10 cellular contexts compared by ENCODE assay signal in the genomic region with DNA sequence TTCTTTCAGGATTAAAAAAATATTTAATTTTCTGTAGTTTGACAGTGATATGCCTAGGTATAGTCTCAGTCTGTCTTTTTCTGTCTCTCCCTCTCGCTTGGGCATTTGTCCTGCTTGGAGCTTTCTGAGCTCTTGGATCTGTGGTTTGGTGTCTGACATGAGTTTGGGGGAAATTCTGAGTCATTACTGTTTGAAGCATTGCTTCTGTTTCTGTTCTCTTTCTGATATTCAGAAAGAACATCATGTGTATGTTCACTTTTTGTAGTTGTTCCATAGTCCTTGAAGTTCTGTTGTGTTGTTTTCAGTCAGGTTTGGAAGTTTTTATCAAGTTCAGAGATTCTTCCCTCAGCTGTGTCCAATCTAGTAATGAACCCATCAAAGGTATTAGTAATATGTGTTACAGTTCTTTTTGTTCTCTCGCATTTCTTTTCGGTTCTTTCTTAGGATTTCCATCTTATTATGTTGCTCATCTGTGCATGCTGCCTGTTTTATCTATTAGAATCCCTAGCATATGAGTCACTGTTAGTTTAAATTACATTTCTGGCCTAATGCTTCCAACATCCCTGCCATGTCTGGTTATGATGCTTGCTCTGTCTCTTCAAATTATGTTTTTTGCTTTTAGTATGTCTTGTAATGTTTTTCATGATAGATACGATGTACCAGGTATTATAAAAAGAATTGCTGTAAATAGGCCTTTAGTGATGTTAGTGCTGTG. TPM values are rescaled to one million over a fixed set of nuclear protein-coding genes. Genes with fewer than 3 reads are reported as not detected.
DNase-seq lines count a peak whose midpoint lies in the region; ATAC-seq and TF ChIP-seq lines count a peak whose summit lies in the region.
"Had no signal": no experiment of that assay in that cellular context is flagged by ENCODE, and none has a peak within 500 bp of the region (broad histone marks: within the 10 kb centered on the region; RNA-seq: fewer than 3 reads in every experiment).

No MANE protein-coding gene starts in this region.

- peaks cover 48% of the 10 kb centered on the region for H3K36me3 Mint-ChIP-seq in natural killer cell treated with Interleukin-12 subunit alpha and Interleukin-12 subunit beta and Interleukin-15 and Interleukin-18, amount 100 ng/mL, for 72 hours
- peaks cover 24% of the 10 kb centered on the region for H3K36me3 Mint-ChIP-seq in natural killer cell

- no peak for TF ChIP-seq CTCF in natural killer cell (IDR thresholded peaks at IDR 0.05)

- no peaks in the 10 kb centered on the region for H3K27me3 Mint-ChIP-seq in natural killer cell treated with Interleukin-12 subunit alpha and Interleukin-12 subunit beta and Interleukin-15 and Interleukin-18, amount 100 ng/mL, for 72 hours
- no peaks in the 10 kb centered on the region for H3K27me3 Mint-ChIP-seq in natural killer cell (ENCODE audit: low read depth in 2 of 2)
- no peaks in the 10 kb centered on the region for H3K27me3 Mint-ChIP-seq in stimulated activated naive CD8-positive, alpha-beta T cell treated with anti-CD3 and anti-CD28 coated beads, Interleukin-15, amount 100 ng/mL, for 72 hours
- H3K27me3 Mint-ChIP-seq: B cell had no signal

- ATAC-seq in natural killer cell treated with Interleukin-12 subunit alpha and Interleukin-12 subunit beta and Interleukin-15 and Interleukin-18, amount 100 ng/mL, for 72 hours, result no peak
- no peak for ATAC-seq in natural killer cell
- peak; percentile 46 for ATAC-seq in HG03354 (IDR thresholded peaks at IDR 0.05; ENCODE audit: poor library complexity, severe bottlenecking, unreplicated experiment)
- ATAC-seq in stimulated activated naive CD8-positive, alpha-beta T cell treated with anti-CD3 and anti-CD28 coated beads, Interleukin-15, amount 100 ng/mL, for 72 hours, result peak; percentile 52
- ATAC-seq in GM21423 (IDR thresholded peaks at IDR 0.05; ENCODE audit: unreplicated experiment), result no peak
- ATAC-seq: right lobe of liver had no signal

- peak overlapping the region in 1 of 2 donors; percentile 9 for H3K27ac Mint-ChIP-seq in natural killer cell treated with Interleukin-12 subunit alpha and Interleukin-12 subunit beta and Interleukin-15 and Interleukin-18, amount 100 ng/mL, for 72 hours
- H3K27ac Mint-ChIP-seq in natural killer cell, result no peak overlapping the region
- peak overlapping the region in 1 of 2 donors; percentile 32 for H3K27ac Mint-ChIP-seq in stimulated activated naive CD8-positive, alpha-beta T cell treated with anti-CD3 and anti-CD28 coated beads, Interleukin-15, amount 100 ng/mL, for 72 hours
- H3K27ac Mint-ChIP-seq: B cell had no signal

- DNase-seq in natural killer cell treated with Interleukin-12 subunit alpha and Interleukin-12 subunit beta and Interleukin-15 and Interleukin-18, amount 100 ng/mL, for 72 hours (ENCODE audit: low spot score), result no peak
- DNase-seq in natural killer cell (no peak), astrocyte of the hippocampus (ENCODE audit: low read depth, low spot score) (peak; percentile 32), hippocampal formation (lab: John Stamatoyannopoulos, UW) (no peak)
- DNase-seq in stimulated activated naive CD8-positive, alpha-beta T cell treated with anti-CD3 and anti-CD28 coated beads, Interleukin-15, amount 100 ng/mL, for 72 hours, result no peak
- DNase-seq in stimulated activated naive CD4-positive, alpha-beta T cell treated with Interleukin-2 at 50 U/mL for 16 hours (lab: John Stamatoyannopoulos, UW), result no peak
- DNase-seq: right lobe of liver had no signal

- H3K4me3 Mint-ChIP-seq in natural killer cell treated with Interleukin-12 subunit alpha and Interleukin-12 subunit beta and Interleukin-15 and Interleukin-18, amount 100 ng/mL, for 72 hours, result peak overlapping the region; percentile 3
- no peak overlapping the region for H3K4me3 Mint-ChIP-seq in natural killer cell
- H3K4me3 Mint-ChIP-seq in stimulated activated naive CD8-positive, alpha-beta T cell treated with anti-CD3 and anti-CD28 coated beads, Interleukin-15, amount 100 ng/mL, for 72 hours, result peak overlapping the region; percentile 5 to 35
- H3K4me3 Mint-ChIP-seq: B cell had no signal

- H3K9me3 Mint-ChIP-seq in natural killer cell treated with Interleukin-12 subunit alpha and Interleukin-12 subunit beta and Interleukin-15 and Interleukin-18, amount 100 ng/mL, for 72 hours, result peaks cover 4% of the 10 kb centered on the region
- peaks cover 0 to 2% of the 10 kb centered on the region in 2 donors for H3K9me3 Mint-ChIP-seq in natural killer cell
- peaks cover 10 to 13% of the 10 kb centered on the region in 2 donors for H3K9me3 Mint-ChIP-seq in stimulated activated naive CD8-positive, alpha-beta T cell treated with anti-CD3 and anti-CD28 coated beads, Interleukin-15, amount 100 ng/mL, for 72 hours

- H3K4me1 Mint-ChIP-seq in natural killer cell treated with Interleukin-12 subunit alpha and Interleukin-12 subunit beta and Interleukin-15 and Interleukin-18, amount 100 ng/mL, for 72 hours (ENCODE audit: low read depth in 2 of 2), result peaks cover 18 to 25% of the 10 kb centered on the region in 2 donors
- H3K4me1 Mint-ChIP-seq in natural killer cell, result peaks cover 9 to 19% of the 10 kb centered on the region in 2 donors
- peaks cover 24% of the 10 kb centered on the region for H3K4me1 Mint-ChIP-seq in stimulated activated naive CD8-positive, alpha-beta T cell treated with anti-CD3 and anti-CD28 coated beads, Interleukin-15, amount 100 ng/mL, for 72 hours

- intact Hi-C loops in natural killer cell (cut with micrococcal nuclease), result no loop called here

RNA-seq across cellular contexts. Expression of a gene that starts 48.4 kb away (rescaled TPM):
- 10 to 100 TPM; 39.2 to 84.1 TPM for total RNA-seq in natural killer cell treated with Interleukin-12 subunit alpha and Interleukin-12 subunit beta and Interleukin-15 and Interleukin-18, amount 100 ng/mL, for 72 hours
- 10 to 100 TPM; 23.4 to 30.9 (median 24.9) TPM for total RNA-seq in natural killer cell

Comparison
In these comparisons a context has a peak if more than half of its experiments do, and no peak if none do; other contexts are left out.
1. ATAC-seq: peak in HG03354 (single experiment) and stimulated activated naive CD8-positive, alpha-beta T cell treated with anti-CD3 and anti-CD28 coated beads, Interleukin-15, amount 100 ng/mL, for 72 hours (single experiment); none in natural killer cell treated with Interleukin-12 subunit alpha and Interleukin-12 subunit beta and Interleukin-15 and Interleukin-18, amount 100 ng/mL, for 72 hours (0 of 2), natural killer cell (0 of 3) and GM21423 (single experiment).